2 cellular contexts compared by ENCODE assay signal in genomic region chr9:113894166-113894565, GRCh38.
A peak's percentile ranks its signal among the peaks of the same experiment; 100 is the strongest.
TF ChIP-seq lines count a peak whose summit lies in the region.

No MANE protein-coding gene starts in this region.

TF ChIP-seq in liver, 16 proteins besides CTCF, POLR2A, EP300 and RAD21:
- no peak for TF ChIP-seq JUND (IDR thresholded peaks at IDR 0.05)
- peak in 1 of 2 donors; percentile 75 for TF ChIP-seq RXRA (IDR thresholded peaks at IDR 0.05)
- TF ChIP-seq GABPA (IDR thresholded peaks at IDR 0.05 in 1 of 2, conservative IDR thresholded peaks at IDR 0.05 in 1 of 2) = no peak
- TF ChIP-seq FOXA2 (IDR thresholded peaks at IDR 0.05) = peak; percentile 78
- TF ChIP-seq FOXA1 (IDR thresholded peaks at IDR 0.05) = peak; percentile 55
- peak; percentile 33 for TF ChIP-seq YY1 (IDR thresholded peaks at IDR 0.05)
- TF ChIP-seq HNF4A (conservative IDR thresholded peaks at IDR 0.05) = peak; percentile 5 to 53

TF ChIP-seq in HepG2, 621 proteins besides CTCF, POLR2A, EP300 and RAD21:
- TF ChIP-seq DBP (CRISPR knock-in tag; IDR thresholded peaks at IDR 0.05; ENCODE audit: not compliant biosample characterization) (no peak), ZBTB20 (CRISPR knock-in tag; IDR thresholded peaks at IDR 0.05; ENCODE audit: borderline replicate concordance, low read depth) (no peak), ZNF644 (CRISPR knock-in tag; IDR thresholded peaks at IDR 0.05; ENCODE audit: low read depth) (no peak), ZNF30 (CRISPR knock-in tag; IDR thresholded peaks at IDR 0.05) (no peak), HMGA1 (CRISPR knock-in tag; conservative IDR thresholded peaks at IDR 0.05) (no peak)
